In genomic region chr1:18880585-18880984, GRCh38 we compare ENCODE assay signal across 30 cellular contexts. TPM values are rescaled to one million over a fixed set of nuclear protein-coding genes. Genes with fewer than 3 reads are reported as not detected.
DNase-seq lines count a peak whose midpoint lies in the region; ATAC-seq, FAIRE-seq and TF ChIP-seq lines count a peak whose summit lies in the region.
"Had no signal": no experiment of that assay in that cellular context is flagged by ENCODE, and none has a peak within 500 bp of the region (broad histone marks: within the 10 kb centered on the region; RNA-seq: fewer than 3 reads in every experiment).

No MANE protein-coding gene starts in this region.

- TSS peak; percentile 24 for BruUV-seq in HepG2 (replicated peaks; lab: Mats Ljungman, UMichigan)

- no peak overlapping the region for H3K4me3 ChIP-seq in HepG2 (replicated peaks in 1 of 3; ENCODE audit: insufficient read depth in 1 of 3, low read depth in 2 of 3, low read length in 3 of 3)
- H3K4me3 ChIP-seq in right lobe of liver, result no peak overlapping the region
- H3K4me3 ChIP-seq in neuronal stem cell (ENCODE audit: low read length in 2 of 2), result no peak overlapping the region
- H3K4me3 ChIP-seq: BLaER1, GM12878 had no signal

- H3K79me1 ChIP-seq in neuronal stem cell (ENCODE audit: low read depth, low read length), result peaks cover 3% of the 10 kb centered on the region

- H3K9me3 Mint-ChIP-seq in endothelial cell (ENCODE audit: unreplicated experiment), result no peaks in the 10 kb centered on the region
- H3K9me3 Mint-ChIP-seq: CD14-positive monocyte; CD4-positive, alpha-beta memory T cell; CD4-positive, CD25-positive, alpha-beta regulatory T cell; CD8-positive, alpha-beta memory T cell had no signal

- H3K4me1 ChIP-seq in HepG2 (ENCODE audit: insufficient read depth, low read length) (no peaks in the 10 kb centered on the region), right lobe of liver (no peaks in the 10 kb centered on the region), neuronal stem cell (ENCODE audit: control insufficient read depth in 2 of 2, insufficient read depth in 1 of 2, low read depth in 1 of 2, low read length in 2 of 2) (no peaks in the 10 kb centered on the region)
- H3K4me1 ChIP-seq: BLaER1 had no signal

- in situ Hi-C loops in HepG2 (cut with HindIII; ENCODE audit: extremely low pct_ligation_motif_present, low pct_unique_long_range_greater_than_20kb), result no loop called here

- no peak overlapping the region for H4K91ac ChIP-seq in neuronal stem cell (ENCODE audit: low read depth, low read length, poor library complexity)

- H2AFZ ChIP-seq in HepG2 (ENCODE audit: low read length), result no peak overlapping the region
- no peak overlapping the region for H2AFZ ChIP-seq in neuronal stem cell (ENCODE audit: low read length)

- H3K36me3 ChIP-seq in HepG2 (replicated peaks in 1 of 2; ENCODE audit: control insufficient read depth in 1 of 2, insufficient read depth in 2 of 2, low read length in 2 of 2), result peaks cover 49 to 94% of the 10 kb centered on the region in 2 experiments
- peaks cover 0 to 88% (median 34%) of the 10 kb centered on the region in 4 donors for H3K36me3 ChIP-seq in right lobe of liver
- H3K36me3 ChIP-seq in neuronal stem cell (replicated peaks in 1 of 2; ENCODE audit: control insufficient read depth in 2 of 2, insufficient read depth in 2 of 2, low read length in 2 of 2), result peaks cover 4 to 9% of the 10 kb centered on the region in 2 donors
- H3K36me3 ChIP-seq: BE2C had no signal

- H3K27me3 ChIP-seq in HepG2 (ENCODE audit: control insufficient read depth in 1 of 2, insufficient read depth in 2 of 2, low read length in 2 of 2) (no peaks in the 10 kb centered on the region), right lobe of liver (no peaks in the 10 kb centered on the region), neuronal stem cell (ENCODE audit: control insufficient read depth in 3 of 3, insufficient read depth in 3 of 3, low read depth in 1 of 3, low read length in 3 of 3) (no peaks in the 10 kb centered on the region)
- H3K27me3 ChIP-seq: BE2C, BLaER1 had no signal

- DNase-seq in HepG2 (ENCODE audit: low spot score), result no peak
- no peak for DNase-seq in right lobe of liver
- no peak for DNase-seq in endothelial cell (ENCODE audit: low spot score)
- no peak for DNase-seq in neuronal stem cell (ENCODE audit: low spot score)
- DNase-seq in NCI-H226, result no peak
- DNase-seq: 8988T; ACHN; C1 segment of cervical spinal cord; CD4-positive, alpha-beta memory T cell; CD4-positive, CD25-positive, alpha-beta regulatory T cell; CD8-positive, alpha-beta memory T cell; COR-L47; DMS 273 treated with DMSO at 0.1 percent for 48 hours; DMS153; DMS53; DND-41; EL; GDM1 had no signal

- H3K4me2 ChIP-seq in HepG2 (ENCODE audit: low read depth, low read length) (no peak overlapping the region), neuronal stem cell (ENCODE audit: insufficient read depth, low read length, poor library complexity, severe bottlenecking) (no peak overlapping the region)
- H3K4me2 ChIP-seq: BLaER1 had no signal

- H3K9me3 ChIP-seq in HepG2 (ENCODE audit: low read length) (no peaks in the 10 kb centered on the region), right lobe of liver (no peaks in the 10 kb centered on the region), neuronal stem cell (replicated peaks in 1 of 2; ENCODE audit: control insufficient read depth in 2 of 2, insufficient read depth in 1 of 2, low read depth in 1 of 2, low read length in 2 of 2) (no peaks in the 10 kb centered on the region)
- H3K9me3 ChIP-seq: BE2C, BLaER1 had no signal

- H3K27ac ChIP-seq in HepG2 (ENCODE audit: extremely low read length, insufficient read depth, low read length) (no peak overlapping the region), right lobe of liver (no peak overlapping the region), neuronal stem cell (replicated peaks; ENCODE audit: low read length) (no peak overlapping the region)
- H3K27ac ChIP-seq: BLaER1 had no signal

- H3K4me1 Mint-ChIP-seq in endothelial cell (ENCODE audit: unreplicated experiment), result no peaks in the 10 kb centered on the region
- H3K4me1 Mint-ChIP-seq: CD14-positive monocyte; CD8-positive, alpha-beta memory T cell had no signal

- 100% methylated on average over 1 of the region's 1 CpG for WGBS in HepG2 (ENCODE audit: low lambda C conversion rate)
- WGBS in right lobe of liver (ENCODE audit: insufficient coverage, low coverage, low lambda C conversion rate, missing lambda C conversion rate), result 100% methylated on average over 1 of the region's 1 CpG
- WGBS in neuronal stem cell (ENCODE audit: extremely low coverage in 2 of 2, insufficient read length in 2 of 2, insufficient replicate concordance in 1 of 2), 2 donors, result no CpG with 5 or more reads among the region's 1 CpG

- H3K79me2 ChIP-seq in HepG2 (ENCODE audit: insufficient read depth, low read length), result no peaks in the 10 kb centered on the region

- intact Hi-C loops in HepG2 (cut with micrococcal nuclease; ENCODE audit: unreplicated experiment) (no loop called here), right lobe of liver (cut with DNase I) (no loop called here)

- FAIRE-seq in HepG2 (lab: Jason Lieb, UNC), result no peak
- FAIRE-seq: A204.1, GM12878, GM12892, GM18507 had no signal

- CTCF ChIA-PET in HepG2 (lab: Yijun Ruan, JAX; ENCODE audit: low intra/inter-chr PET ratio, low total read pairs), result no interaction called here

- peak overlapping the region; percentile 12 for H2BK120ac ChIP-seq in neuronal stem cell (ENCODE audit: low read depth, low read length)

- H3K9ac ChIP-seq in HepG2 (ENCODE audit: insufficient read depth, low read depth, low read length) (no peak overlapping the region), neuronal stem cell (ENCODE audit: low read depth, low read length, poor library complexity) (no peak overlapping the region)
- H3K9ac ChIP-seq: BLaER1 had no signal

- H4K20me1 ChIP-seq in HepG2 (ENCODE audit: insufficient read depth, low read length), result peaks cover 32% of the 10 kb centered on the region
- H4K20me1 ChIP-seq: BLaER1 had no signal

- no peak overlapping the region for H2AK5ac ChIP-seq in neuronal stem cell (ENCODE audit: low read depth, low read length)

- peak overlapping the region; percentile 37 for H3K4me3 Mint-ChIP-seq in endothelial cell (ENCODE audit: unreplicated experiment)
- H3K4me3 Mint-ChIP-seq: CD14-positive monocyte; CD4-positive, alpha-beta memory T cell; CD4-positive, CD25-positive, alpha-beta regulatory T cell; CD8-positive, alpha-beta memory T cell had no signal

- no peak overlapping the region for H2BK5ac ChIP-seq in neuronal stem cell (ENCODE audit: low read length)

- no peak for TF ChIP-seq EP300 in HepG2 (IDR thresholded peaks at IDR 0.05; ENCODE audit: low read depth in 2 of 2, low read length in 2 of 2)
- no peak for TF ChIP-seq EP300 in HepG2 (CRISPR knock-in tag; IDR thresholded peaks at IDR 0.05; ENCODE audit: borderline replicate concordance)

- no peak overlapping the region for H2BK12ac ChIP-seq in neuronal stem cell (ENCODE audit: low read length)

- H2BK15ac ChIP-seq in neuronal stem cell (ENCODE audit: low read length), result no peak overlapping the region

- no peak for TF ChIP-seq RAD21 in HepG2 (CRISPR knock-in tag; IDR thresholded peaks at IDR 0.05)

- no peak overlapping the region for H4K8ac ChIP-seq in neuronal stem cell (ENCODE audit: low read depth, low read length)

- no peak overlapping the region for H3K23ac ChIP-seq in neuronal stem cell (ENCODE audit: low read depth, low read length, poor library complexity)

- TF ChIP-seq POLR2A in HepG2 (IDR thresholded peaks at IDR 0.05; ENCODE audit: insufficient read depth in 1 of 2, low read depth in 2 of 2, low read length in 2 of 2) (no peak), right lobe of liver (IDR thresholded peaks at IDR 0.05) (no peak)

- H3K27ac Mint-ChIP-seq in endothelial cell (ENCODE audit: unreplicated experiment), result no peak overlapping the region
- H3K27ac Mint-ChIP-seq: CD4-positive, CD25-positive, alpha-beta regulatory T cell had no signal

- ATAC-seq in HepG2, result no peak
- ATAC-seq in right lobe of liver, result no peak
- no peak for ATAC-seq in GM21515 (IDR thresholded peaks at IDR 0.05; ENCODE audit: unreplicated experiment)
- ATAC-seq: GM12878 had no signal

- H3K14ac ChIP-seq in neuronal stem cell (ENCODE audit: low read length), result no peak overlapping the region

- TF ChIP-seq CTCF in HepG2 (CRISPR knock-in tag; IDR thresholded peaks at IDR 0.05) (no peak), right lobe of liver (IDR thresholded peaks at IDR 0.05) (no peak), endothelial cell (IDR thresholded peaks at IDR 0.05; ENCODE audit: unreplicated experiment) (no peak)

- no peak overlapping the region for H3K4ac ChIP-seq in neuronal stem cell (ENCODE audit: low read length)

- H3K18ac ChIP-seq in neuronal stem cell (ENCODE audit: low read length), result no peak overlapping the region

- H3K27me3 Mint-ChIP-seq in endothelial cell (ENCODE audit: unreplicated experiment), result peaks cover 7% of the 10 kb centered on the region
- H3K27me3 Mint-ChIP-seq: CD4-positive, alpha-beta memory T cell; CD4-positive, CD25-positive, alpha-beta regulatory T cell; CD8-positive, alpha-beta memory T cell had no signal

- peaks cover 9% of the 10 kb centered on the region for H3K36me3 Mint-ChIP-seq in endothelial cell (ENCODE audit: low read depth, unreplicated experiment)
- H3K36me3 Mint-ChIP-seq: CD4-positive, alpha-beta memory T cell; CD8-positive, alpha-beta memory T cell had no signal

- POLR2A ChIA-PET in HepG2 (lab: Yijun Ruan, JAX), result no interaction called here

RNA-seq across cellular contexts. Expression of gene TAS1R2, which starts 21.1 kb away (rescaled TPM):
- total RNA-seq in HepG2 (2016; rRNA removed; fragmentation: Illumina TruSeq; extraction: Trizol), result not detected in 2 replicates
- not detected in 2 replicates for total RNA-seq in HepG2 (2016; cell fraction: cytosol; rRNA removed; fragmentation: Illumina TruSeq; extraction: Trizol; ENCODE audit: low read depth)
- total RNA-seq in HepG2 (2016; cell fraction: insoluble cytoplasmic fraction; rRNA removed; fragmentation: Illumina TruSeq; extraction: Trizol), result not detected in 2 replicates
- total RNA-seq in HepG2 (2016; cell fraction: membrane; rRNA removed; fragmentation: Illumina TruSeq; extraction: Trizol), result not detected in 2 replicates
- not detected in 2 replicates for total RNA-seq in HepG2 (2016; cell fraction: nucleus; rRNA removed; fragmentation: Illumina TruSeq; extraction: Trizol)
- polyA plus RNA-seq in HepG2 (2011; rRNA removed), result not detected in 2 replicates
- 0.01 TPM in 1 of 2 replicates, not detected in the other for polyA plus RNA-seq in HepG2 (2011; cell fraction: cytosol; rRNA removed)
- 0.08 and 0.16 TPM in 2 replicates for polyA plus RNA-seq in HepG2 (2011; cell fraction: nucleus; rRNA removed)
- 0.09 TPM in 1 of 2 replicates, not detected in the other for polyA plus RNA-seq in HepG2 (2012)
- not detected in 2 replicates for polyA plus RNA-seq in HepG2 (2016; cell fraction: cytosol; fragmentation: Illumina TruSeq; extraction: Trizol; ENCODE audit: low read depth)
- polyA plus RNA-seq in HepG2 (2016; cell fraction: insoluble cytoplasmic fraction; fragmentation: Illumina TruSeq; extraction: Trizol; ENCODE audit: low read depth), result not detected in 2 replicates
- not detected in 2 replicates for polyA plus RNA-seq in HepG2 (2016; cell fraction: membrane; fragmentation: Illumina TruSeq; extraction: Trizol; ENCODE audit: low read depth)
- polyA plus RNA-seq in HepG2 (2016; cell fraction: nucleus; fragmentation: Illumina TruSeq; extraction: Trizol; ENCODE audit: insufficient read depth, low read depth), result not detected in 2 replicates
- not detected in 2 replicates for polyA minus RNA-seq in HepG2 (2011; rRNA and poly(A)+ RNA removed; ENCODE audit: low replicate concordance)
- not detected in 2 replicates for polyA minus RNA-seq in HepG2 (2011; cell fraction: cytosol; rRNA and poly(A)+ RNA removed)
- polyA minus RNA-seq in HepG2 (2011; cell fraction: nucleus; rRNA and poly(A)+ RNA removed), result not detected in 2 replicates
- under 1 TPM in 1 of 6 experiments, not detected in 5; 0.07 TPM for total RNA-seq in right lobe of liver
- not detected for total RNA-seq in endothelial cell (ENCODE audit: unreplicated experiment)
- polyA plus RNA-seq in neuronal stem cell (2013, experiment 1 of 2), result not detected
- not detected for polyA plus RNA-seq in neuronal stem cell (2013, experiment 2 of 2)
- total RNA-seq: A673; CD4-positive, alpha-beta memory T cell; CD4-positive, CD25-positive, alpha-beta regulatory T cell; CD8-positive, alpha-beta memory T cell; Daoy; G401; GM12878 had no signal
- polyA plus RNA-seq: AG04450; CD14-positive monocyte; CD4-positive, alpha-beta memory T cell; CD4-positive, CD25-positive, alpha-beta regulatory T cell; CD8-positive, alpha-beta memory T cell; GM12878 had no signal

RNA-seq across cellular contexts. Expression of gene ALDH4A1, which starts 21.8 kb away (rescaled TPM):
- 58.5 and 76.4 TPM in 2 replicates for total RNA-seq in HepG2 (2016; rRNA removed; fragmentation: Illumina TruSeq; extraction: Trizol)
- total RNA-seq in HepG2 (2016; cell fraction: cytosol; rRNA removed; fragmentation: Illumina TruSeq; extraction: Trizol; ENCODE audit: low read depth), result 7.2 and 7.7 TPM in 2 replicates
- total RNA-seq in HepG2 (2016; cell fraction: insoluble cytoplasmic fraction; rRNA removed; fragmentation: Illumina TruSeq; extraction: Trizol), result 53.0 and 79.3 TPM in 2 replicates
- total RNA-seq in HepG2 (2016; cell fraction: membrane; rRNA removed; fragmentation: Illumina TruSeq; extraction: Trizol), result 22.0 and 22.8 TPM in 2 replicates
- 52.1 and 60.8 TPM in 2 replicates for total RNA-seq in HepG2 (2016; cell fraction: nucleus; rRNA removed; fragmentation: Illumina TruSeq; extraction: Trizol)
- polyA plus RNA-seq in HepG2 (2011; rRNA removed), result 229 and 240 TPM in 2 replicates
- 210 and 362 TPM in 2 replicates for polyA plus RNA-seq in HepG2 (2011; cell fraction: cytosol; rRNA removed)
- 328 and 432 TPM in 2 replicates for polyA plus RNA-seq in HepG2 (2011; cell fraction: nucleus; rRNA removed)
- polyA plus RNA-seq in HepG2 (2012), result 87.2 and 88.3 TPM in 2 replicates
- 7.1 and 8.1 TPM in 2 replicates for polyA plus RNA-seq in HepG2 (2016; cell fraction: cytosol; fragmentation: Illumina TruSeq; extraction: Trizol; ENCODE audit: low read depth)
- 53.0 and 59.0 TPM in 2 replicates for polyA plus RNA-seq in HepG2 (2016; cell fraction: insoluble cytoplasmic fraction; fragmentation: Illumina TruSeq; extraction: Trizol; ENCODE audit: low read depth)
- 16.0 and 17.1 TPM in 2 replicates for polyA plus RNA-seq in HepG2 (2016; cell fraction: membrane; fragmentation: Illumina TruSeq; extraction: Trizol; ENCODE audit: low read depth)
- 91.4 and 94.6 TPM in 2 replicates for polyA plus RNA-seq in HepG2 (2016; cell fraction: nucleus; fragmentation: Illumina TruSeq; extraction: Trizol; ENCODE audit: insufficient read depth, low read depth)
- polyA minus RNA-seq in HepG2 (2011; rRNA and poly(A)+ RNA removed; ENCODE audit: low replicate concordance), result 12.3 and 373 TPM in 2 replicates
- polyA minus RNA-seq in HepG2 (2011; cell fraction: cytosol; rRNA and poly(A)+ RNA removed), result 140 and 148 TPM in 2 replicates
- 129 and 138 TPM in 2 replicates for polyA minus RNA-seq in HepG2 (2011; cell fraction: nucleus; rRNA and poly(A)+ RNA removed)
- 100 to 1,000 TPM; 218 to 364 (median 265) TPM for total RNA-seq in right lobe of liver
- total RNA-seq in endothelial cell (ENCODE audit: unreplicated experiment), result 27.8 TPM
- 11.9 TPM for polyA plus RNA-seq in neuronal stem cell (2013, experiment 1 of 2)
- 11.5 TPM for polyA plus RNA-seq in neuronal stem cell (2013, experiment 2 of 2)
